ENCODE assay signal across 13 cellular contexts in genomic region chr10:46418283-46418682, GRCh38. TPM values are rescaled to one million over a fixed set of nuclear protein-coding genes. Genes with fewer than 3 reads are reported as not detected.
"Had no signal": no experiment of that assay in that cellular context is flagged by ENCODE, and none has a peak within 500 bp of the region (broad histone marks: within the 10 kb centered on the region; RNA-seq: fewer than 3 reads in every experiment).

No MANE protein-coding gene starts in this region.

RNA-seq across cellular contexts. Expression of gene ANXA8L1, which starts 42.7 kb away (rescaled TPM):
- total RNA-seq: cardiac septum, dermis blood vessel endothelial cell, frontal cortex, mesenteric fat pad, natural killer cell, neural crest cell, progenitor cell of endocrine pancreas, thoracic aorta had no signal
- polyA plus RNA-seq: immature natural killer cell had no signal

RNA-seq across cellular contexts. Expression of gene NPY4R, which starts 47.5 kb away (rescaled TPM):
- total RNA-seq: cardiac septum, dermis blood vessel endothelial cell, esophagus squamous epithelium, frontal cortex, mesenteric fat pad, natural killer cell, neural crest cell, right atrium auricular region, spleen, thoracic aorta, ureter had no signal
- polyA plus RNA-seq: immature natural killer cell, spleen had no signal
